ENCODE assay signal across 10 cellular contexts in genomic region chr11:65486570-65487466, GRCh38. TPM values are rescaled to one million over a fixed set of nuclear protein-coding genes. Genes with fewer than 3 reads are reported as not detected.
DNase-seq lines count a peak whose midpoint lies in the region; ATAC-seq and TF ChIP-seq lines count a peak whose summit lies in the region.
"Had no signal": no experiment of that assay in that cellular context is flagged by ENCODE, and none has a peak within 500 bp of the region (broad histone marks: within the 10 kb centered on the region; RNA-seq: fewer than 3 reads in every experiment).

No MANE protein-coding gene starts in this region.

- DNase-seq in NCI-H526 treated with DMSO at 0.1 percent for 48 hours (lab: John Stamatoyannopoulos, UW) (peak; percentile 48), NCI-H526 (lab: John Stamatoyannopoulos, UW) (no peak), caudate nucleus (lab: John Stamatoyannopoulos, UW) (peak in 3 of 61 donors; percentile 68 to 73 (median 72)), tibial nerve (ENCODE audit: low spot score in 2 of 2) (no peak), GDM1 (lab: John Stamatoyannopoulos, UW) (no peak), OCI-M1 (lab: John Stamatoyannopoulos, UW) (no peak)
- DNase-seq: activated T-cell treated with anti-CD3 and anti-CD28 coated beads, Interleukin-2, amount 50 U/mL, for 4 hours; stimulated activated CD4-positive, alpha-beta T cell treated with anti-CD3 and anti-CD28 coated beads, Interleukin-4, amount 100 ng/mL, for 24 hours had no signal

- no peak for ATAC-seq in HG03469 (IDR thresholded peaks at IDR 0.05; ENCODE audit: unreplicated experiment)

- H3K4me1 ChIP-seq in mucosa of stomach (ENCODE audit: control insufficient read depth, insufficient read depth, low read length) (peaks cover 65% of the 10 kb centered on the region), tibial nerve (peaks cover 20 to 70% (median 54%) of the 10 kb centered on the region in 4 donors)

- no peak for TF ChIP-seq CTCF in tibial nerve (IDR thresholded peaks at IDR 0.05)

- no peak for TF ChIP-seq EP300 in tibial nerve (IDR thresholded peaks at IDR 0.05)

- peak overlapping the region; percentile 2 for H3K9ac ChIP-seq in mucosa of stomach (ENCODE audit: low read length)

- WGBS in tibial nerve, 2 donors = 50 to 52% methylated on average over 10 of the region's 10 CpGs

- H3K27me3 ChIP-seq in mucosa of stomach (ENCODE audit: control insufficient read depth, insufficient read depth, low read length) (no peaks in the 10 kb centered on the region), tibial nerve (no peaks in the 10 kb centered on the region)

- no peak for TF ChIP-seq POLR2A in tibial nerve (IDR thresholded peaks at IDR 0.05)

- no peak overlapping the region for H3K4me3 ChIP-seq in mucosa of stomach (ENCODE audit: low read length)
- no peak overlapping the region for H3K4me3 ChIP-seq in tibial nerve

- no peaks in the 10 kb centered on the region for H3K9me3 ChIP-seq in mucosa of stomach (ENCODE audit: control insufficient read depth, low read length)
- H3K9me3 ChIP-seq in tibial nerve = no peaks in the 10 kb centered on the region

- H3K27ac ChIP-seq in caudate nucleus (ENCODE audit: low read depth, low read length) = peak overlapping the region; percentile 99
- H3K27ac ChIP-seq in tibial nerve = peak overlapping the region; percentile 83 to 99 (median 94)

- H3K36me3 ChIP-seq in mucosa of stomach (ENCODE audit: control insufficient read depth, insufficient read depth, low read length) (no peaks in the 10 kb centered on the region), tibial nerve (no peaks in the 10 kb centered on the region)

RNA-seq across cellular contexts. Expression of gene MALAT1, which starts 12.0 kb away (rescaled TPM):
- total RNA-seq in tibial nerve = over 10,000 TPM; 20,649 to 23,532 (median 22,230) TPM

RNA-seq across cellular contexts. Expression of gene SCYL1, which starts 38.1 kb away (rescaled TPM):
- total RNA-seq in tibial nerve = 100 to 1,000 TPM; 109 to 128 (median 112) TPM
